In genomic region chr14:64294672-64295413, GRCh38 we compare ENCODE assay signal across 8 cellular contexts. TPM values are rescaled to one million over a fixed set of nuclear protein-coding genes. Genes with fewer than 3 reads are reported as not detected.
DNase-seq lines count a peak whose midpoint lies in the region; ATAC-seq and TF ChIP-seq lines count a peak whose summit lies in the region.

No MANE protein-coding gene starts in this region.

- H3K9me3 ChIP-seq in trophoblast cell (ENCODE audit: insufficient read depth, low read depth, low read length), result no peaks in the 10 kb centered on the region

- no peak overlapping the region for H4K91ac ChIP-seq in trophoblast cell (ENCODE audit: low read depth, low read length)

- H3K4me1 Mint-ChIP-seq in glutamatergic neuron (ENCODE audit: low read depth, unreplicated experiment) (no peaks in the 10 kb centered on the region), type B pancreatic cell (ENCODE audit: unreplicated experiment) (peaks cover 5% of the 10 kb centered on the region)

- no peaks in the 10 kb centered on the region for H3K79me1 ChIP-seq in trophoblast cell (ENCODE audit: low read length)

- no peak overlapping the region for H3K9ac ChIP-seq in trophoblast cell (ENCODE audit: low read length)

- TF ChIP-seq CTCF in glutamatergic neuron (IDR thresholded peaks at IDR 0.05; ENCODE audit: partially characterized antibody, unreplicated experiment) (peak; percentile 87), type B pancreatic cell (conservative IDR thresholded peaks at IDR 0.05) (peak; percentile 86)

- H3K4ac ChIP-seq in trophoblast cell (ENCODE audit: low read depth, low read length), result no peak overlapping the region

- no peak overlapping the region for H3K4me3 ChIP-seq in trophoblast cell (ENCODE audit: low read depth, low read length)

- H3K27ac ChIP-seq in trophoblast cell (ENCODE audit: low read depth, low read length), result no peak overlapping the region

- peak overlapping the region; percentile 76 for H3K4me3 Mint-ChIP-seq in glutamatergic neuron (ENCODE audit: unreplicated experiment)
- H3K4me3 Mint-ChIP-seq in type B pancreatic cell, result peak overlapping the region; percentile 78

- H3K18ac ChIP-seq in trophoblast cell (ENCODE audit: low read length), result no peak overlapping the region

- H4K8ac ChIP-seq in trophoblast cell (ENCODE audit: low read depth, low read length), result no peak overlapping the region

- H3K36me3 ChIP-seq in trophoblast cell (ENCODE audit: control insufficient read depth in 1 of 2, insufficient read depth in 2 of 2, low read length in 2 of 2), result no peaks in the 10 kb centered on the region

- no peak overlapping the region for H2AFZ ChIP-seq in trophoblast cell (ENCODE audit: insufficient read depth, low read length, poor library complexity)

- H3K4me2 ChIP-seq in trophoblast cell (ENCODE audit: low read length), result peak overlapping the region; percentile 73

- peak; percentile 35 for ATAC-seq in GM19468 (IDR thresholded peaks at IDR 0.05; ENCODE audit: extremely low read depth, unreplicated experiment)

- peak; percentile 49 for DNase-seq in COR-L47 (lab: John Stamatoyannopoulos, UW)
- peak; percentile 2 for DNase-seq in HS-5 (ENCODE audit: low read depth)
- DNase-seq in SHP77 treated with DMSO at 0.1 percent for 48 hours (lab: John Stamatoyannopoulos, UW), result peak; percentile 6
- DNase-seq in activated gamma-delta T cell treated with anti-CD3 and anti-CD28 coated beads, Interleukin-2, amount 50 U/mL, for 16 hours (ENCODE audit: low read depth), result peak; percentile 75
- peak; percentile 84 for DNase-seq in glutamatergic neuron
- DNase-seq in trophoblast cell, result peak; percentile 23 to 39
- DNase-seq in type B pancreatic cell (ENCODE audit: extremely low spot score, unreplicated experiment), result peak; percentile 80

- no peak overlapping the region for H3K14ac ChIP-seq in trophoblast cell (ENCODE audit: low read length)

- H2BK12ac ChIP-seq in trophoblast cell (ENCODE audit: low read length), result no peak overlapping the region

- H3K27me3 Mint-ChIP-seq in glutamatergic neuron (ENCODE audit: unreplicated experiment), result no peaks in the 10 kb centered on the region
- peaks cover 69% of the 10 kb centered on the region for H3K27me3 Mint-ChIP-seq in type B pancreatic cell

- H4K12ac ChIP-seq in trophoblast cell (ENCODE audit: low read depth, low read length), result no peak overlapping the region

- H3K9me3 Mint-ChIP-seq in glutamatergic neuron (ENCODE audit: unreplicated experiment) (no peaks in the 10 kb centered on the region), type B pancreatic cell (no peaks in the 10 kb centered on the region)

- H3K27me3 ChIP-seq in trophoblast cell (ENCODE audit: insufficient read depth, low read length), result no peaks in the 10 kb centered on the region

- no peak overlapping the region for H2AK5ac ChIP-seq in trophoblast cell (ENCODE audit: low read length)

- H2BK120ac ChIP-seq in trophoblast cell (ENCODE audit: insufficient read depth, low read length, poor library complexity), result no peak overlapping the region

- H2BK5ac ChIP-seq in trophoblast cell (ENCODE audit: low read depth, low read length, poor library complexity), result no peak overlapping the region

- H3K79me2 ChIP-seq in trophoblast cell (ENCODE audit: control insufficient read depth, insufficient read depth, low read length, poor library complexity), result no peaks in the 10 kb centered on the region

- H3K27ac Mint-ChIP-seq in glutamatergic neuron (ENCODE audit: unreplicated experiment), result no peak overlapping the region
- H3K27ac Mint-ChIP-seq in type B pancreatic cell, result no peak overlapping the region

- no CpG with 5 or more reads among the region's 20 CpGs for WGBS in trophoblast cell (ENCODE audit: extremely low coverage, insufficient coverage, insufficient read length)

- H3K36me3 Mint-ChIP-seq in glutamatergic neuron (ENCODE audit: unreplicated experiment), result no peaks in the 10 kb centered on the region
- no peaks in the 10 kb centered on the region for H3K36me3 Mint-ChIP-seq in type B pancreatic cell

- peaks cover 8 to 9% of the 10 kb centered on the region in 2 experiments for H3K4me1 ChIP-seq in trophoblast cell (ENCODE audit: control insufficient read depth in 1 of 2, insufficient read depth in 2 of 2, low read length in 2 of 2)

- H3K23ac ChIP-seq in trophoblast cell (ENCODE audit: low read length), result no peak overlapping the region

RNA-seq across cellular contexts. Expression of gene ESR2, which starts 0.7 kb away (rescaled TPM):
- total RNA-seq in glutamatergic neuron (ENCODE audit: unreplicated experiment) (0.66 TPM), type B pancreatic cell (ENCODE audit: low replicate concordance) (0.19 and 0.53 TPM in 2 replicates)
- polyA plus RNA-seq in trophoblast cell (2013), result 0.03 and 0.06 TPM in 2 replicates

Comparison
In these comparisons a context has a peak if more than half of its experiments do, and no peak if none do; other contexts are left out.
1. DNase-seq: peak in every context shown above with its lines; median percentile 84 in glutamatergic neuron; 80 in type B pancreatic cell; 75 in activated gamma-delta T cell treated with anti-CD3 and anti-CD28 coated beads, Interleukin-2, amount 50 U/mL, for 16 hours; 49 in COR-L47; 31 in trophoblast cell; 6 in SHP77 treated with DMSO at 0.1 percent for 48 hours; 2 in HS-5.